ENCODE assay signal across 1 cellular context in the genomic region with DNA sequence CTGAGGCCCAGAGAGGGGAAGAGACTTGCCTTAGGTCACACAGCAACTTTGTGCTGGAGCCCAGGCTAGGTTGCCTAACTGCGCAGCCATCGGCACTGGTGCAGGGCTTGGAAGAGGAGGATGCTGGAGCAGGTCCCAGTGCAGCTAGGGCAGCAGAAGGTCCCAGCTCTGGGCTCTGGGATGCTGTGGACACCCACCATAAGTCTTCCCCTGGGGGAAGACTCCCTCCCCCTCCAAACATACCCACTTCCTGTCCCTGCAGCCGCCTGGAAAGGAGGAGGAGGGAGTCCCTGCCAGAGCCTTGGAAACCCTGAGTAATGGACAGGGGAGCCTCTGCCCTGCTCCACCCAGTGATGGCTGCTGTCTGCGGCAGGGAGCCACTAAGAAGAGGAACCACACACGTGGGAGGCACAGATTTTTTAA.
TF ChIP-seq lines count a peak whose summit lies in the region.

No MANE protein-coding gene starts in this region.

TF ChIP-seq in SK-N-SH, 30 proteins besides CTCF, POLR2A, EP300 and RAD21 (continued from another document):
- TF ChIP-seq REST (IDR thresholded peaks at IDR 0.05; ENCODE audit: low read depth, low read length) (no peak), USF1 (IDR thresholded peaks at IDR 0.05; ENCODE audit: borderline replicate concordance, low read depth) (no peak), IRF3 (IDR thresholded peaks at IDR 0.05; ENCODE audit: low read depth, low read length) (no peak), CHD2 (IDR thresholded peaks at IDR 0.05; ENCODE audit: low read length, partially characterized antibody) (no peak), YY1 (IDR thresholded peaks at IDR 0.05; ENCODE audit: low read depth) (no peak), FOXJ3 (CRISPR knock-in tag; IDR thresholded peaks at IDR 0.05) (no peak), NFIC (IDR thresholded peaks at IDR 0.05; ENCODE audit: borderline replicate concordance) (no peak), NRF1 (IDR thresholded peaks at IDR 0.05; ENCODE audit: low read depth, low read length) (no peak), SIN3A (IDR thresholded peaks at IDR 0.05; ENCODE audit: borderline replicate concordance, low read depth, low read length) (no peak), GATA2 (CRISPR knock-in tag; IDR thresholded peaks at IDR 0.05) (no peak), MEF2A (IDR thresholded peaks at IDR 0.05; ENCODE audit: borderline replicate concordance, low read depth) (no peak)
